ENCODE assay signal across 24 cellular contexts in the genomic region with DNA sequence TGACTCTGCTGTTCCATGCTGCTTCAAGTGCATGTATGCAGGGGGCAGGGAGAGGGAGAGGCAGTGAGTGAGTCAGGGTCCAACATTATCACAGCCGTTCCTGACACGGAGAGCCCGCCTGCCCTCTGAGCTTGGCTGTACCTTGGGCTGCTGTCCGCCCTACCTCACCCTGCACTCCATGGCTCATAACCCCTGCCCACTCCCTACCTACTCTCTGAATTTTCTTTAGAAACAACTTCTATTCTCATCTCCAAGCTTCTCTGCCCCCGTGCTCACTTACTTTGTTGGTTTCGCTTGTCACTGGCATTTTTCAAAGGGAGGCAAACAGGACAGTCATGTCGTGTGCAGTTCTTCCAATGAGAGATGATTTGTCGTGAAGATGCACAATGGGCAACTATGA.
"Had no signal": no experiment of that assay in that cellular context is flagged by ENCODE, and none has a peak within 500 bp of the region (broad histone marks: within the 10 kb centered on the region; RNA-seq: fewer than 3 reads in every experiment).

No MANE protein-coding gene starts in this region.

- H3K27ac Mint-ChIP-seq: activated CD4-positive, alpha-beta memory T cell treated with anti-CD3 and anti-CD28 coated beads, Interleukin-2, amount 10 ng/mL, durations not matched to agents 7 days and 5 days; activated CD4-positive, alpha-beta T cell treated with anti-CD3 and anti-CD28 coated beads for 36 hours had no signal

- H3K4me3 Mint-ChIP-seq: activated CD4-positive, alpha-beta memory T cell treated with anti-CD3 and anti-CD28 coated beads, Interleukin-2, amount 10 ng/mL, durations not matched to agents 7 days and 5 days; activated CD4-positive, alpha-beta T cell treated with anti-CD3 and anti-CD28 coated beads for 36 hours; brain had no signal

- H3K9me3 Mint-ChIP-seq: activated CD4-positive, alpha-beta memory T cell treated with anti-CD3 and anti-CD28 coated beads, Interleukin-2, amount 10 ng/mL, durations not matched to agents 7 days and 5 days; brain; T-cell had no signal

- H3K9ac ChIP-seq: KMS-11 had no signal

- DNase-seq: activated CD4-positive, alpha-beta memory T cell treated with anti-CD3 and anti-CD28 coated beads, Interleukin-2, amount 10 ng/mL, durations not matched to agents 7 days and 5 days; activated CD4-positive, alpha-beta T cell treated with anti-CD3 and anti-CD28 coated beads for 36 hours; activated CD4-positive, alpha-beta T cell treated with anti-CD3 and anti-CD28 coated beads, Interleukin-2, amount 50 U/mL, for 1 hour; activated naive CD4-positive, alpha-beta T cell treated with anti-CD3 and anti-CD28 coated beads, Interleukin-2, amount 50 U/mL, for 16 hours; activated T-cell treated with anti-CD3 and anti-CD28 coated beads for 4 hours; amniotic stem cell; NCI-H1092; NCI-H1417 treated with DMSO at 0.1 percent for 48 hours; NCI-H1694 treated with DMSO at 0.1 percent for 48 hours; NCI-H2029 treated with DMSO at 0.1 percent for 48 hours; NCI-H345; NCI-H510A; NCI-H526 treated with DMSO at 0.1 percent for 48 hours; NCI-H82; OCI-M1; RPMI8226; T-cell had no signal

- ATAC-seq: activated CD4-positive, alpha-beta T cell treated with anti-CD3 and anti-CD28 coated beads for 36 hours; Panc1; Right ventricle myocardium inferior; T-cell had no signal

- H3K27ac ChIP-seq: KMS-11, SK-N-MC, VCaP had no signal

- H3K27me3 Mint-ChIP-seq: brain, T-cell had no signal

- FAIRE-seq: astrocyte had no signal

- H3K4me2 ChIP-seq: KMS-11 had no signal

- H3K4me3 ChIP-seq: SK-N-MC had no signal
